In genomic region chr21:41478319-41479177, GRCh38 we compare ENCODE assay signal across 12 cellular contexts. TPM values are rescaled to one million over a fixed set of nuclear protein-coding genes. Genes with fewer than 3 reads are reported as not detected.
A peak's percentile ranks its signal among the peaks of the same experiment; 100 is the strongest.
DNase-seq lines count a peak whose midpoint lies in the region; ATAC-seq and TF ChIP-seq lines count a peak whose summit lies in the region.
"Had no signal": no experiment of that assay in that cellular context is flagged by ENCODE, and none has a peak within 500 bp of the region (broad histone marks: within the 10 kb centered on the region; RNA-seq: fewer than 3 reads in every experiment).

No MANE protein-coding gene starts in this region.

- CTCF ChIA-PET in mammary epithelial cell (lab: Charles Lee; ENCODE audit: low non-redundant PET), result no interaction called here
- CTCF ChIA-PET in CD8-positive, alpha-beta T cell (lab: Charles Lee), result interaction anchor here (1.1 kb wide), 1 partner anchor 196 kb away, joined by 3 read pairs; no protein-coding TSS in a partner anchor

- no peaks in the 10 kb centered on the region for H3K36me3 Mint-ChIP-seq in CD8-positive, alpha-beta T cell

- H3K36me3 ChIP-seq in BLaER1 (no peaks in the 10 kb centered on the region), mammary epithelial cell (ENCODE audit: insufficient read depth, low read length) (no peaks in the 10 kb centered on the region), mucosa of rectum (ENCODE audit: control insufficient read depth in 2 of 2, insufficient read depth in 2 of 2, low read length in 2 of 2) (peaks cover 53 to 64% of the 10 kb centered on the region in 2 donors)
- no peaks in the 10 kb centered on the region for H3K36me3 ChIP-seq in CD8-positive, alpha-beta T cell (ENCODE audit: insufficient read depth, low read length)
- H3K36me3 ChIP-seq: ovary, tibial artery had no signal

- TF ChIP-seq CTCF in mammary epithelial cell (conservative IDR thresholded peaks at IDR 0.05 in 1 of 2, IDR thresholded peaks at IDR 0.05 in 1 of 2; ENCODE audit: extremely low read depth in 1 of 2, insufficient read depth in 1 of 2, low read depth in 1 of 2, low read length in 2 of 2), result no peak
- no peak for TF ChIP-seq CTCF in CD8-positive, alpha-beta T cell (IDR thresholded peaks at IDR 0.05)

- in situ Hi-C loops in mammary epithelial cell (cut with MboI; ENCODE audit: low sequenced_read_pairs in 2 of 2), result no loop called here

- H3K9me3 ChIP-seq in BLaER1 (no peaks in the 10 kb centered on the region), mammary epithelial cell (replicated peaks; ENCODE audit: insufficient read depth, low read length) (no peaks in the 10 kb centered on the region), mucosa of rectum (ENCODE audit: control insufficient read depth in 2 of 2, low read length in 2 of 2) (no peaks in the 10 kb centered on the region)
- H3K9me3 ChIP-seq in CD8-positive, alpha-beta T cell (ENCODE audit: low read length), result no peaks in the 10 kb centered on the region
- H3K9me3 ChIP-seq: ovary, tibial artery had no signal

- peaks cover 3% of the 10 kb centered on the region for H3K27me3 Mint-ChIP-seq in CD8-positive, alpha-beta T cell (ENCODE audit: low read depth)

- DNase-seq in mammary epithelial cell, result peak; percentile 48
- no peak for DNase-seq in COR-L47 (lab: John Stamatoyannopoulos, UW)
- no peak for DNase-seq in NCI-H1105 treated with DMSO at 0.1 percent for 48 hours (lab: John Stamatoyannopoulos, UW)
- no peak for DNase-seq in sciatic nerve (ENCODE audit: low spot score)
- no peak for DNase-seq in CD8-positive, alpha-beta T cell
- DNase-seq: NCI-H1930, ovary, tibial artery had no signal

- dilution Hi-C loops in mammary epithelial cell (cut with HindIII; ENCODE audit: low sequenced_read_pairs), result no loop called here

- peaks cover 6% of the 10 kb centered on the region for H3K4me1 Mint-ChIP-seq in CD8-positive, alpha-beta T cell (ENCODE audit: low read depth)

- POLR2A ChIA-PET in CD8-positive, alpha-beta T cell (lab: Charles Lee), result no interaction called here

- H3K4me3 ChIP-seq in BLaER1 (no peak overlapping the region), mammary epithelial cell (replicated peaks in 1 of 3; ENCODE audit: insufficient read depth in 1 of 3, low read depth in 2 of 3, low read length in 3 of 3) (no peak overlapping the region), mucosa of rectum (ENCODE audit: low read length in 2 of 2) (no peak overlapping the region)
- no peak overlapping the region for H3K4me3 ChIP-seq in CD8-positive, alpha-beta T cell (ENCODE audit: low read depth, low read length)
- H3K4me3 ChIP-seq: ovary, tibial artery had no signal

- no TSS peak for BruUV-seq in mammary epithelial cell (replicated peaks; lab: Mats Ljungman, UMichigan)

- H3K27ac ChIP-seq in BLaER1 (0 out of 2 replicates have a peak overlapping the region, but pooled peaks have one; percentile 45), mammary epithelial cell (ENCODE audit: insufficient read depth, low read depth, low read length) (no peak overlapping the region), mucosa of rectum (ENCODE audit: low read depth in 2 of 2, low read length in 2 of 2) (peak overlapping the region; percentile 23 to 33)
- no peak overlapping the region for H3K27ac ChIP-seq in CD8-positive, alpha-beta T cell (ENCODE audit: low read depth, low read length)
- H3K27ac ChIP-seq: ovary, tibial artery had no signal

- H3K4me1 ChIP-seq in BLaER1 (peaks cover 39% of the 10 kb centered on the region), mammary epithelial cell (ENCODE audit: insufficient read depth, low read length) (peaks cover 11% of the 10 kb centered on the region), mucosa of rectum (ENCODE audit: control insufficient read depth in 2 of 2, insufficient read depth in 2 of 2, low read length in 2 of 2) (peaks cover 19 to 26% of the 10 kb centered on the region in 2 donors)
- H3K4me1 ChIP-seq in CD8-positive, alpha-beta T cell (ENCODE audit: insufficient read depth, low read length), result no peaks in the 10 kb centered on the region

- no peak overlapping the region for H2AFZ ChIP-seq in mammary epithelial cell (ENCODE audit: low read depth, low read length)

- H3K4me2 ChIP-seq in BLaER1 (peak overlapping the region; percentile 77), mammary epithelial cell (ENCODE audit: insufficient read depth, low read depth, low read length) (no peak overlapping the region)

- H4K20me1 ChIP-seq in BLaER1 (no peaks in the 10 kb centered on the region), mammary epithelial cell (ENCODE audit: insufficient read depth, low read length) (no peaks in the 10 kb centered on the region)

- intact Hi-C loops in mammary epithelial cell (cut with micrococcal nuclease) (no loop called here), sciatic nerve (cut with DNase I) (no loop called here)
- intact Hi-C loops in CD8-positive, alpha-beta T cell (cut with DNase I, micrococcal nuclease), result no loop called here

- H3K9ac ChIP-seq in BLaER1 (0 out of 2 replicates have a peak overlapping the region, but pooled peaks have one; percentile 35), mammary epithelial cell (ENCODE audit: insufficient read depth, low read length) (no peak overlapping the region), mucosa of rectum (ENCODE audit: low read depth in 1 of 2, low read length in 2 of 2) (no peak overlapping the region)

- TF ChIP-seq EP300 in Ishikawa (IDR thresholded peaks at IDR 0.05; ENCODE audit: borderline replicate concordance), result no peak

- ATAC-seq in sciatic nerve, result no peak
- no peak for ATAC-seq in CD8-positive, alpha-beta T cell

- H3K27me3 ChIP-seq in BLaER1, result no peaks in the 10 kb centered on the region
- H3K27me3 ChIP-seq in mammary epithelial cell (ENCODE audit: insufficient read depth, low read length), result no peaks in the 10 kb centered on the region
- no peaks in the 10 kb centered on the region for H3K27me3 ChIP-seq in mucosa of rectum (ENCODE audit: control insufficient read depth in 2 of 2, insufficient read depth in 2 of 2, low read length in 2 of 2)
- H3K27me3 ChIP-seq in CD8-positive, alpha-beta T cell (ENCODE audit: insufficient read depth, low read length), result no peaks in the 10 kb centered on the region
- H3K27me3 ChIP-seq: ovary had no signal

- no peak for TF ChIP-seq RAD21 in Ishikawa (IDR thresholded peaks at IDR 0.05; ENCODE audit: low read depth)

- H3K79me2 ChIP-seq in mammary epithelial cell (ENCODE audit: insufficient read depth, low read length), result no peaks in the 10 kb centered on the region

- WGBS in mammary epithelial cell (ENCODE audit: low coverage, missing lambda C conversion rate), result 41% methylated on average over 11 of the region's 11 CpGs

- H3K27ac Mint-ChIP-seq in CD8-positive, alpha-beta T cell, result no peak overlapping the region

- no peak overlapping the region for H3K4me3 Mint-ChIP-seq in CD8-positive, alpha-beta T cell

- no peaks in the 10 kb centered on the region for H3K9me3 Mint-ChIP-seq in CD8-positive, alpha-beta T cell

TF ChIP-seq in Ishikawa, 13 proteins besides CTCF, POLR2A, EP300 and RAD21:
- TF ChIP-seq FOXM1 (IDR thresholded peaks at IDR 0.05; ENCODE audit: borderline replicate concordance, low read depth), result no peak
- TF ChIP-seq, protein P1, sequence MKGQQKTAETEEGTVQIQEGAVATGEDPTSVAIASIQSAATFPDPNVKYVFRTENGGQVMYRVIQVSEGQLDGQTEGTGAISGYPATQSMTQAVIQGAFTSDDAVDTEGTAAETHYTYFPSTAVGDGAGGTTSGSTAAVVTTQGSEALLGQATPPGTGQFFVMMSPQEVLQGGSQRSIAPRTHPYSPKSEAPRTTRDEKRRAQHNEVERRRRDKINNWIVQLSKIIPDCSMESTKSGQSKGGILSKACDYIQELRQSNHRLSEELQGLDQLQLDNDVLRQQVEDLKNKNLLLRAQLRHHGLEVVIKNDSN (IDR thresholded peaks at IDR 0.05), result peak; percentile 51; the same call in 1 of the 2 replicates
- TF ChIP-seq, protein P2, sequence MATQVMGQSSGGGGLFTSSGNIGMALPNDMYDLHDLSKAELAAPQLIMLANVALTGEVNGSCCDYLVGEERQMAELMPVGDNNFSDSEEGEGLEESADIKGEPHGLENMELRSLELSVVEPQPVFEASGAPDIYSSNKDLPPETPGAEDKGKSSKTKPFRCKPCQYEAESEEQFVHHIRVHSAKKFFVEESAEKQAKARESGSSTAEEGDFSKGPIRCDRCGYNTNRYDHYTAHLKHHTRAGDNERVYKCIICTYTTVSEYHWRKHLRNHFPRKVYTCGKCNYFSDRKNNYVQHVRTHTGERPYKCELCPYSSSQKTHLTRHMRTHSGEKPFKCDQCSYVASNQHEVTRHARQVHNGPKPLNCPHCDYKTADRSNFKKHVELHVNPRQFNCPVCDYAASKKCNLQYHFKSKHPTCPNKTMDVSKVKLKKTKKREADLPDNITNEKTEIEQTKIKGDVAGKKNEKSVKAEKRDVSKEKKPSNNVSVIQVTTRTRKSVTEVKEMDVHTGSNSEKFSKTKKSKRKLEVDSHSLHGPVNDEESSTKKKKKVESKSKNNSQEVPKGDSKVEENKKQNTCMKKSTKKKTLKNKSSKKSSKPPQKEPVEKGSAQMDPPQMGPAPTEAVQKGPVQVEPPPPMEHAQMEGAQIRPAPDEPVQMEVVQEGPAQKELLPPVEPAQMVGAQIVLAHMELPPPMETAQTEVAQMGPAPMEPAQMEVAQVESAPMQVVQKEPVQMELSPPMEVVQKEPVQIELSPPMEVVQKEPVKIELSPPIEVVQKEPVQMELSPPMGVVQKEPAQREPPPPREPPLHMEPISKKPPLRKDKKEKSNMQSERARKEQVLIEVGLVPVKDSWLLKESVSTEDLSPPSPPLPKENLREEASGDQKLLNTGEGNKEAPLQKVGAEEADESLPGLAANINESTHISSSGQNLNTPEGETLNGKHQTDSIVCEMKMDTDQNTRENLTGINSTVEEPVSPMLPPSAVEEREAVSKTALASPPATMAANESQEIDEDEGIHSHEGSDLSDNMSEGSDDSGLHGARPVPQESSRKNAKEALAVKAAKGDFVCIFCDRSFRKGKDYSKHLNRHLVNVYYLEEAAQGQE (IDR thresholded peaks at IDR 0.05; ENCODE audit: low read depth), result no peak

RNA-seq across cellular contexts. Expression of gene TMPRSS2, which starts 29.4 kb away (rescaled TPM):
- under 1 TPM in 1 of 2 donors, not detected in 1; 0.83 TPM for total RNA-seq in mammary epithelial cell
- not detected for polyA plus RNA-seq in mammary epithelial cell
- polyA minus RNA-seq in mammary epithelial cell, result not detected
- total RNA-seq in sciatic nerve, result 0.49 TPM
- total RNA-seq in CD8-positive, alpha-beta T cell, result not detected
- total RNA-seq: LHCN-M2 had no signal

RNA-seq across cellular contexts. Expression of gene MX1, which starts 52.5 kb away (rescaled TPM):
- total RNA-seq in mammary epithelial cell (10 to 100 TPM in 1 of 2 donors, 1 to 10 TPM in 1; 5.3 to 10.8 TPM), sciatic nerve (28.6 TPM)
- polyA plus RNA-seq in mammary epithelial cell, result 1.1 TPM
- 4.4 TPM for polyA minus RNA-seq in mammary epithelial cell
- 10 to 100 TPM; 69.1 to 71.0 TPM for total RNA-seq in CD8-positive, alpha-beta T cell

Comparison
In these comparisons a context has a peak if more than half of its experiments do, and no peak if none do; other contexts are left out.
1. H3K27ac ChIP-seq: peak in BLaER1 (single experiment) and mucosa of rectum (2 of 2); none in mammary epithelial cell (single experiment) and CD8-positive, alpha-beta T cell (single experiment).